In genomic region chr9:132372177-132373095, GRCh38 we compare ENCODE assay signal across 9 cellular contexts. TPM values are rescaled to one million over a fixed set of nuclear protein-coding genes. Genes with fewer than 3 reads are reported as not detected.
A peak's percentile ranks its signal among the peaks of the same experiment; 100 is the strongest.
DNase-seq lines count a peak whose midpoint lies in the region; ATAC-seq and TF ChIP-seq lines count a peak whose summit lies in the region.
"Had no signal": no experiment of that assay in that cellular context is flagged by ENCODE, and none has a peak within 500 bp of the region (broad histone marks: within the 10 kb centered on the region; RNA-seq: fewer than 3 reads in every experiment).

No MANE protein-coding gene starts in this region.

- no peaks in the 10 kb centered on the region for H3K27me3 ChIP-seq in CD8-positive, alpha-beta memory T cell (ENCODE audit: insufficient read depth, low read length, poor library complexity, severe bottlenecking)
- no peaks in the 10 kb centered on the region for H3K27me3 ChIP-seq in H7 (ENCODE audit: control insufficient read depth, insufficient read depth, low read length)

- H3K27ac ChIP-seq in CD8-positive, alpha-beta memory T cell (ENCODE audit: low read depth, low read length): no peak overlapping the region
- peak overlapping the region; percentile 57 for H3K27ac ChIP-seq in cingulate gyrus (ENCODE audit: low read depth, low read length)

- intact Hi-C loops in mucosa of descending colon (cut with DNase I, micrococcal nuclease): no loop called here

- no peak for DNase-seq in CD8-positive, alpha-beta memory T cell
- peak; percentile 63 for DNase-seq in NOMO-1 treated with DMSO at 0.1 percent for 48 hours (lab: John Stamatoyannopoulos, UW; ENCODE audit: unreplicated experiment)
- peak in 1 of 3 donors; percentile 45 for DNase-seq in mucosa of descending colon
- DNase-seq in NCI-H1092 treated with DMSO at 0.1 percent for 48 hours (lab: John Stamatoyannopoulos, UW): no peak
- no peak for DNase-seq in H7

- ATAC-seq in mucosa of descending colon (peak; percentile 83), HG03108 (IDR thresholded peaks at IDR 0.05; ENCODE audit: unreplicated experiment) (no peak), HG03097 (IDR thresholded peaks at IDR 0.05; ENCODE audit: low FRiP score, unreplicated experiment) (no peak)

- peaks cover 17% of the 10 kb centered on the region for H3K36me3 ChIP-seq in CD8-positive, alpha-beta memory T cell (ENCODE audit: insufficient read depth, low read length)
- H3K36me3 ChIP-seq in mucosa of descending colon (ENCODE audit: low read depth): no peaks in the 10 kb centered on the region
- peaks cover 7% of the 10 kb centered on the region for H3K36me3 ChIP-seq in H7 (replicated peaks; ENCODE audit: control insufficient read depth, insufficient read depth, low read length)

- no peaks in the 10 kb centered on the region for H3K9me3 ChIP-seq in CD8-positive, alpha-beta memory T cell (ENCODE audit: low read length)
- H3K9me3 ChIP-seq in mucosa of descending colon: no peaks in the 10 kb centered on the region

- H3K9me3 Mint-ChIP-seq in CD8-positive, alpha-beta memory T cell: no peaks in the 10 kb centered on the region

- CTCF ChIA-PET in CD8-positive, alpha-beta memory T cell (lab: Charles Lee): no interaction called here

- H3K4me1 ChIP-seq in CD8-positive, alpha-beta memory T cell (ENCODE audit: insufficient read depth, low read length): peaks cover 10% of the 10 kb centered on the region
- no peaks in the 10 kb centered on the region for H3K4me1 ChIP-seq in mucosa of descending colon (ENCODE audit: low read depth)

- peaks cover 7 to 10% (median 8%) of the 10 kb centered on the region in 3 donors for H3K36me3 Mint-ChIP-seq in CD8-positive, alpha-beta memory T cell

- POLR2A ChIA-PET in CD8-positive, alpha-beta memory T cell (lab: Charles Lee): interaction anchor here (0.9 to 1.0 kb wide), 2 partner anchors 18 to 22 kb away, joined by 3 to 4 read pairs; partner anchors contain the start of gene SETX

- H3K4me3 ChIP-seq in CD8-positive, alpha-beta memory T cell (ENCODE audit: low read length): no peak overlapping the region
- no peak overlapping the region for H3K4me3 ChIP-seq in mucosa of descending colon
- no peak overlapping the region for H3K4me3 ChIP-seq in H7 (ENCODE audit: insufficient read depth, low read depth, low read length)

- H3K4me3 Mint-ChIP-seq in CD8-positive, alpha-beta memory T cell: peak overlapping the region in 1 of 7 donors; percentile 13

- H3K27ac Mint-ChIP-seq in CD8-positive, alpha-beta memory T cell: peak overlapping the region in 7 of 8 donors; percentile 17 to 81 (median 73)

- H3K4me1 Mint-ChIP-seq in CD8-positive, alpha-beta memory T cell: peaks cover 10 to 16% (median 11%) of the 10 kb centered on the region in 3 donors

- TF ChIP-seq CTCF in mucosa of descending colon (IDR thresholded peaks at IDR 0.05): no peak

- no peaks in the 10 kb centered on the region for H3K27me3 Mint-ChIP-seq in CD8-positive, alpha-beta memory T cell

RNA-seq across cellular contexts. Expression of gene SETX, which starts 17.6 kb away (rescaled TPM):
- 10 to 100 TPM; 37.3 to 39.3 TPM for total RNA-seq in CD8-positive, alpha-beta memory T cell
- polyA plus RNA-seq in CD8-positive, alpha-beta memory T cell: 32.4 TPM
- 10 to 100 TPM; 35.4 to 54.2 (median 38.7) TPM for total RNA-seq in mucosa of descending colon
- 22.2 and 28.1 TPM in 2 replicates for total RNA-seq in H7 (2014; rRNA removed; shearing (Covaris generic))

RNA-seq across cellular contexts. Expression of gene TTF1, which starts 34.2 kb away (rescaled TPM):
- 10 to 100 TPM; 23.9 to 25.1 TPM for total RNA-seq in CD8-positive, alpha-beta memory T cell
- 7.3 TPM for polyA plus RNA-seq in CD8-positive, alpha-beta memory T cell
- total RNA-seq in mucosa of descending colon: 10 to 100 TPM in 1 of 3 donors, 1 to 10 TPM in 2; 9.1 to 15.1 (median 9.7) TPM
- total RNA-seq in H7 (2014; rRNA removed; shearing (Covaris generic)): 14.5 and 15.0 TPM in 2 replicates

RNA-seq across cellular contexts. Expression of gene CFAP77, which starts 37.6 kb away (rescaled TPM):
- total RNA-seq in CD8-positive, alpha-beta memory T cell: not detected
- not detected for polyA plus RNA-seq in CD8-positive, alpha-beta memory T cell
- not detected for total RNA-seq in mucosa of descending colon
- total RNA-seq in H7 (2014; rRNA removed; shearing (Covaris generic)): 0.18 and 1.6 TPM in 2 replicates
- polyA plus RNA-seq: adipose tissue had no signal
